ENCODE assay signal across 1 cellular context in genomic region chr17:29078183-29079045, GRCh38.
TF ChIP-seq lines count a peak whose summit lies in the region.

No MANE protein-coding gene starts in this region.

TF ChIP-seq in HEK293, 187 proteins besides CTCF, POLR2A, EP300 and RAD21 (continued from another document):
- TF ChIP-seq SP2 (tag by site-specific recombination; IDR thresholded peaks at IDR 0.05) = peak; percentile 7; the same call in 1 of the 2 replicates
